ENCODE assay signal across 9 cellular contexts in the genomic region with DNA sequence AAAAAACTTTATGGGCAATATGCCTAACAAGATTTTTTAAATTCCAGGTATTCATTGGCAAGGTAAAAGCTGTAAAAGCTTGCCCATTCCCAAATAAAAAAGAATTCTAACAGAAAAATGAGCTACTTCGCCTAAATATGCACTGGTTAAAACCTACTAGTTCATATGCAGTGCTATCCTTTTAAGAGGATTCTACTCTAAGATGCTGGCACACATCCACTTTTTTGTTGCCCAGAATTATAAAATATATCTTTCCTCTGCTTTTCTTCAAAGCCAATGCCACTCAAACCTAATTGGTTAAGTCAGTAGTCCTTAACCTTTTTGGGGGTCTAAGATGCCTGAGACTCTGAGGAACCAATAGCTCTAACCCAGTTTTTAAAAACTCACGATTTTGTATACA. TPM values are rescaled to one million over a fixed set of nuclear protein-coding genes. Genes with fewer than 3 reads are reported as not detected.
DNase-seq lines count a peak whose midpoint lies in the region; ATAC-seq and TF ChIP-seq lines count a peak whose summit lies in the region.
"Had no signal": no experiment of that assay in that cellular context is flagged by ENCODE, and none has a peak within 500 bp of the region (broad histone marks: within the 10 kb centered on the region; RNA-seq: fewer than 3 reads in every experiment).

No MANE protein-coding gene starts in this region.

- H3K27ac ChIP-seq in VCaP: peak overlapping the region; percentile 97
- H3K27ac ChIP-seq in gastroesophageal sphincter: peak overlapping the region; percentile 84 to 98 (median 96)
- H3K27ac ChIP-seq: C4-2B had no signal

- H3K4me1 ChIP-seq in gastroesophageal sphincter: peaks cover 7 to 59% (median 15%) of the 10 kb centered on the region in 3 donors

- no peaks in the 10 kb centered on the region for H3K9me3 Mint-ChIP-seq in T-helper 1 cell treated with Interleukin-12 subunit alpha and Interleukin-12 subunit beta and Interleukin-4 antibody, amounts not matched to agents 30 μg/mL and 1 μg/mL, for 36 hours
- no peaks in the 10 kb centered on the region for H3K9me3 Mint-ChIP-seq in stimulated activated naive B cell treated with anti-CD40 and anti-IgM and Interleukin-4, amounts not matched to agents 10 μg/mL and 1 μg/mL and 100 μg/mL, for 72 hours

- peak overlapping the region; percentile 74 to 81 for H3K4me3 ChIP-seq in gastroesophageal sphincter

- no peak for TF ChIP-seq POLR2A in gastroesophageal sphincter (IDR thresholded peaks at IDR 0.05)

- H3K27ac Mint-ChIP-seq in T-helper 1 cell treated with Interleukin-12 subunit alpha and Interleukin-12 subunit beta and Interleukin-4 antibody, amounts not matched to agents 30 μg/mL and 1 μg/mL, for 36 hours: peak overlapping the region; percentile 47
- H3K27ac Mint-ChIP-seq in stimulated activated naive B cell treated with anti-CD40 and anti-IgM and Interleukin-4, amounts not matched to agents 10 μg/mL and 1 μg/mL and 100 μg/mL, for 72 hours: peak overlapping the region; percentile 59

- H3K4me3 Mint-ChIP-seq in T-helper 1 cell treated with Interleukin-12 subunit alpha and Interleukin-12 subunit beta and Interleukin-4 antibody, amounts not matched to agents 30 μg/mL and 1 μg/mL, for 36 hours: peak overlapping the region; percentile 96
- peak overlapping the region; percentile 91 to 98 for H3K4me3 Mint-ChIP-seq in stimulated activated naive B cell treated with anti-CD40 and anti-IgM and Interleukin-4, amounts not matched to agents 10 μg/mL and 1 μg/mL and 100 μg/mL, for 72 hours

- H3K36me3 Mint-ChIP-seq in T-helper 1 cell treated with Interleukin-12 subunit alpha and Interleukin-12 subunit beta and Interleukin-4 antibody, amounts not matched to agents 30 μg/mL and 1 μg/mL, for 36 hours (ENCODE audit: low read depth): peaks cover 15% of the 10 kb centered on the region
- peaks cover 11 to 22% of the 10 kb centered on the region in 2 donors for H3K36me3 Mint-ChIP-seq in stimulated activated naive B cell treated with anti-CD40 and anti-IgM and Interleukin-4, amounts not matched to agents 10 μg/mL and 1 μg/mL and 100 μg/mL, for 72 hours

- TF ChIP-seq CTCF in VCaP (conservative IDR thresholded peaks at IDR 0.05) (no peak), gastroesophageal sphincter (IDR thresholded peaks at IDR 0.05) (no peak)

- H3K4me1 Mint-ChIP-seq in T-helper 1 cell treated with Interleukin-12 subunit alpha and Interleukin-12 subunit beta and Interleukin-4 antibody, amounts not matched to agents 30 μg/mL and 1 μg/mL, for 36 hours (ENCODE audit: low read depth): peaks cover 38% of the 10 kb centered on the region
- H3K4me1 Mint-ChIP-seq in stimulated activated naive B cell treated with anti-CD40 and anti-IgM and Interleukin-4, amounts not matched to agents 10 μg/mL and 1 μg/mL and 100 μg/mL, for 72 hours: peaks cover 12 to 34% of the 10 kb centered on the region in 2 donors

- no peak for ATAC-seq in gastroesophageal sphincter
- ATAC-seq in stimulated activated naive B cell treated with anti-CD40 and anti-IgM and Interleukin-4, amounts not matched to agents 10 μg/mL and 1 μg/mL and 100 μg/mL, for 72 hours (replicated peaks): no peak

- DNase-seq in T-helper 1 cell (no peak), anterior cingulate cortex (lab: John Stamatoyannopoulos, UW) (no peak), middle frontal gyrus (ENCODE audit: extremely low spot score, low spot score) (no peak), NCI-H2196 treated with DMSO at 0.1 percent for 48 hours (lab: John Stamatoyannopoulos, UW; ENCODE audit: unreplicated experiment) (no peak)
- DNase-seq in stimulated activated naive B cell treated with anti-CD40 and anti-IgM and Interleukin-4, amounts not matched to agents 10 μg/mL and 1 μg/mL and 100 μg/mL, for 72 hours: no peak

- peaks cover 4% of the 10 kb centered on the region for H3K27me3 Mint-ChIP-seq in T-helper 1 cell treated with Interleukin-12 subunit alpha and Interleukin-12 subunit beta and Interleukin-4 antibody, amounts not matched to agents 30 μg/mL and 1 μg/mL, for 36 hours (ENCODE audit: low read depth)
- no peaks in the 10 kb centered on the region for H3K27me3 Mint-ChIP-seq in stimulated activated naive B cell treated with anti-CD40 and anti-IgM and Interleukin-4, amounts not matched to agents 10 μg/mL and 1 μg/mL and 100 μg/mL, for 72 hours

- H3K27me3 ChIP-seq in gastroesophageal sphincter: no peaks in the 10 kb centered on the region

- H3K9me3 ChIP-seq in gastroesophageal sphincter: no peaks in the 10 kb centered on the region

- 11 to 21% methylated on average over 2 of the region's 2 CpGs for WGBS in gastroesophageal sphincter (ENCODE audit: low coverage in 1 of 2), 2 donors

- H3K36me3 ChIP-seq in gastroesophageal sphincter: peaks cover 0 to 8% of the 10 kb centered on the region in 2 donors

- no peak for TF ChIP-seq EP300 in gastroesophageal sphincter (IDR thresholded peaks at IDR 0.05)

RNA-seq across cellular contexts. Expression of a gene that starts 3.2 kb away (rescaled TPM):
- total RNA-seq in gastroesophageal sphincter: 100 to 1,000 TPM in 1 of 4 donors, 10 to 100 TPM in 3; 66.5 to 102 (median 72.1) TPM
